In the genomic region with DNA sequence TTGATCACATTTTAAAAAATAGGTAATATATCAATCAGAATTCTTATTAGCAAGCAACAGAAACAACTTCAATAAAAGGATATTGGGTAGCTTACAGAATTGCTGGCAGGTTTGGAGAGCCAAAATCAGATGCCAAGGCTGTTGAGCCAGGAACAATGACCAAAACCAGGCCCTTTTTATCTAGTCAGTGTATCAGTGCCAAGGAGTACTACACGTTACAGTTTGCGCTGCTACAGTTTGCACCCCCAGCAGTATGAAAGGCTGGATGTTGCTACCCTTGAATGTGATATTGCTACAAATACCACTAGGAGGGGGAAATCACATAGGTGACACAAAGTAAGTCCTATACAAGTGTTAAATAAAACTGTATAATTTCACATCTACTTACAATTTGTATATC, we compare ENCODE assay signal across 26 cellular contexts.
"Had no signal": no experiment of that assay in that cellular context is flagged by ENCODE, and none has a peak within 500 bp of the region (broad histone marks: within the 10 kb centered on the region; RNA-seq: fewer than 3 reads in every experiment).

No MANE protein-coding gene starts in this region.

- DNase-seq: activated CD4-positive, alpha-beta memory T cell treated with anti-CD3 and anti-CD28 coated beads, Interleukin-2, amount 10 ng/mL, durations not matched to agents 7 days and 5 days; activated CD4-positive, alpha-beta T cell treated with anti-CD3 and anti-CD28 coated beads for 1 hour; activated CD4-positive, alpha-beta T cell treated with anti-CD3 and anti-CD28 coated beads for 4 hours; activated CD4-positive, alpha-beta T cell treated with anti-CD3 and anti-CD28 coated beads, Interleukin-2, amount 10 ng/mL, durations not matched to agents 7 days and 5 days; activated CD4-positive, alpha-beta T cell treated with anti-CD3 and anti-CD28 coated beads, Interleukin-2, amount 50 U/mL, for 4 hours; activated CD8-positive, alpha-beta memory T cell treated with anti-CD3 and anti-CD28 coated beads, Interleukin-2, amount 50 U/mL, for 48 hours; activated gamma-delta T cell; activated naive CD4-positive, alpha-beta T cell; activated naive CD4-positive, alpha-beta T cell treated with anti-CD3 and anti-CD28 coated beads, Interleukin-2, amount 10 ng/mL, durations not matched to agents 7 days and 5 days; activated naive CD8-positive, alpha-beta T cell treated with anti-CD3 and anti-CD28 coated beads, Interleukin-2, amount 10 ng/mL, durations not matched to agents 7 days and 5 days; activated T-cell treated with anti-CD3 and anti-CD28 coated beads for 4 hours; activated T-cell treated with anti-CD3 and anti-CD28 coated beads, Interleukin-2, amount 50 U/mL, for 24 hours; activated T-cell treated with anti-CD3 and anti-CD28 coated beads, Interleukin-2, amount 50 U/mL, for 72 hours; amniotic stem cell; anterior cingulate cortex; caudate nucleus; cerebellar nuclear complex; colonic mucosa; effector CD8-positive, alpha-beta T cell; esophagus squamous epithelium; foreskin melanocyte; heart right ventricle; T-helper 2 cell had no signal

- FAIRE-seq: astrocyte, bronchial epithelial cell, endometrium had no signal
